25 cellular contexts compared by ENCODE assay signal in genomic region chr2:172439911-172440310, GRCh38. TPM values are rescaled to one million over a fixed set of nuclear protein-coding genes. Genes with fewer than 3 reads are reported as not detected.
A peak's percentile ranks its signal among the peaks of the same experiment; 100 is the strongest.
DNase-seq lines count a peak whose midpoint lies in the region; ATAC-seq and TF ChIP-seq lines count a peak whose summit lies in the region.
"Had no signal": no experiment of that assay in that cellular context is flagged by ENCODE, and none has a peak within 500 bp of the region (broad histone marks: within the 10 kb centered on the region; RNA-seq: fewer than 3 reads in every experiment).

No MANE protein-coding gene starts in this region.

- H3K79me1 ChIP-seq in H9 (ENCODE audit: insufficient read depth, low read depth, low read length, poor library complexity, severe bottlenecking), result peaks cover 10% of the 10 kb centered on the region

- DNase-seq in GM23338 (ENCODE audit: low spot score) (no peak), Peyer's patch (no peak), smooth muscle cell (lab: John Stamatoyannopoulos, UW; ENCODE audit: unreplicated experiment) (no peak), Calu3 (no peak), H9 (no peak), aorta (no peak)
- DNase-seq: activated CD4-positive, alpha-beta T cell treated with anti-CD3 and anti-CD28 coated beads, Interleukin-2, amount 50 U/mL, for 1 hour; activated CD8-positive, alpha-beta memory T cell treated with anti-CD3 and anti-CD28 coated beads, Interleukin-2, amount 50 U/mL, for 48 hours; activated effector memory CD4-positive, alpha-beta T cell treated with anti-CD3 and anti-CD28 coated beads, Interleukin-2, amount 50 U/mL, for 16 hours; adrenal gland; AML-193; kidney glomerular epithelial cell; MG63; NCI-H1417 treated with DMSO at 0.1 percent for 48 hours; NCI-H510A treated with DMSO at 0.1 percent for 48 hours; nephron progenitor cell; right lobe of liver; SHP77 had no signal

- no peak overlapping the region for H2BK12ac ChIP-seq in H9 (ENCODE audit: insufficient read length, low read depth, low read length)

- H3K9me2 ChIP-seq in GM23338 (ENCODE audit: insufficient read depth), result peaks cover 11% of the 10 kb centered on the region

- H4K20me1 ChIP-seq in GM23338 (replicated peaks; ENCODE audit: insufficient read depth) (peaks cover 26% of the 10 kb centered on the region), smooth muscle cell (ENCODE audit: low read depth) (no peaks in the 10 kb centered on the region), H9 (ENCODE audit: control insufficient read depth, insufficient read depth, insufficient read length) (no peaks in the 10 kb centered on the region)

- H3K27me3 ChIP-seq in GM23338 (ENCODE audit: insufficient read depth) (no peaks in the 10 kb centered on the region), Peyer's patch (no peaks in the 10 kb centered on the region), esophagus (ENCODE audit: control insufficient read depth in 1 of 2, insufficient read depth in 2 of 2, low read length in 2 of 2) (no peaks in the 10 kb centered on the region), smooth muscle cell (ENCODE audit: low read depth) (no peaks in the 10 kb centered on the region), H9 (ENCODE audit: insufficient read depth, low read length) (no peaks in the 10 kb centered on the region), aorta (ENCODE audit: control insufficient read depth in 1 of 2, insufficient read depth in 2 of 2, low read length in 1 of 2) (no peaks in the 10 kb centered on the region)
- H3K27me3 ChIP-seq: adrenal gland, cardiac muscle cell, MG63, right lobe of liver, tibial nerve had no signal

- no peak overlapping the region for H3K9ac ChIP-seq in smooth muscle cell (ENCODE audit: low read depth)
- no peak overlapping the region for H3K9ac ChIP-seq in H9 (ENCODE audit: extremely low read depth, insufficient read length, low read length)

- no peak overlapping the region for H3K18ac ChIP-seq in H9 (ENCODE audit: insufficient read length, low read depth, low read length)

- no peak overlapping the region for H4K91ac ChIP-seq in H9 (ENCODE audit: insufficient read length, low read depth, low read length)

- TF ChIP-seq CTCF in GM23338 (conservative IDR thresholded peaks at IDR 0.05; ENCODE audit: low read depth in 2 of 2), result no peak
- no peak for TF ChIP-seq CTCF in Peyer's patch (IDR thresholded peaks at IDR 0.05)
- TF ChIP-seq CTCF in smooth muscle cell (IDR thresholded peaks at IDR 0.05; ENCODE audit: borderline replicate concordance, insufficient read depth, poor library complexity, severe bottlenecking), result no peak
- no peak for TF ChIP-seq CTCF in Calu3 (IDR thresholded peaks at IDR 0.05; ENCODE audit: unreplicated experiment)
- TF ChIP-seq CTCF in H9 (conservative IDR thresholded peaks at IDR 0.05), result no peak

- no peak for TF ChIP-seq POLR2A in Peyer's patch (IDR thresholded peaks at IDR 0.05)

- no peak overlapping the region for H3K4ac ChIP-seq in H9 (ENCODE audit: low read depth, low read length)

- H3K4me1 ChIP-seq in GM23338 (ENCODE audit: insufficient read depth), result peaks cover 83% of the 10 kb centered on the region
- peaks cover 0 to 62% (median 9%) of the 10 kb centered on the region in 4 donors for H3K4me1 ChIP-seq in Peyer's patch
- H3K4me1 ChIP-seq in esophagus (ENCODE audit: control insufficient read depth in 2 of 2, insufficient read depth in 2 of 2, low read length in 1 of 2), result peaks cover 4 to 7% of the 10 kb centered on the region in 2 donors
- peaks cover 21% of the 10 kb centered on the region for H3K4me1 ChIP-seq in smooth muscle cell (ENCODE audit: low read depth)
- H3K4me1 ChIP-seq in H9 (ENCODE audit: insufficient read depth, low read length), result peaks cover 28% of the 10 kb centered on the region
- no peaks in the 10 kb centered on the region for H3K4me1 ChIP-seq in aorta (ENCODE audit: control insufficient read depth in 1 of 2, insufficient read depth in 2 of 2, low read length in 2 of 2)

- H3K23ac ChIP-seq in H9 (ENCODE audit: insufficient read length, low read depth, low read length), result no peak overlapping the region

- CTCF ChIA-PET in Calu3 (lab: Charles Lee), result interaction anchor here (0.7 to 5.9 kb wide), 3 partner anchors 10 to 45 kb away, joined by 4 to 106 read pairs (median 31); partner anchors contain the start of gene ITGA6

- no peaks in the 10 kb centered on the region for H3K9me3 Mint-ChIP-seq in GM23338
- no peaks in the 10 kb centered on the region for H3K9me3 Mint-ChIP-seq in Calu3 (ENCODE audit: low read depth, unreplicated experiment)
- no peaks in the 10 kb centered on the region for H3K9me3 Mint-ChIP-seq in H9
- H3K9me3 Mint-ChIP-seq: IgD-negative memory B cell; memory B cell; nephron progenitor cell; T-helper 1 cell treated with Interleukin-12 subunit alpha and Interleukin-12 subunit beta and Interleukin-4 antibody, amounts not matched to agents 30 μg/mL and 1 μg/mL, for 36 hours had no signal

- no TSS peak for BruUV-seq in Calu3 (replicated peaks; lab: Mats Ljungman, UMichigan)

- H3K79me2 ChIP-seq in GM23338 (replicated peaks; ENCODE audit: insufficient read depth) (peaks cover 99% of the 10 kb centered on the region), smooth muscle cell (ENCODE audit: low read depth) (peaks cover 19% of the 10 kb centered on the region), H9 (ENCODE audit: insufficient read depth, low read length) (peaks cover 37% of the 10 kb centered on the region; the same call in 1 of the 2 replicates)

- no peak overlapping the region for H4K5ac ChIP-seq in H9 (ENCODE audit: insufficient read length, low read depth, low read length)

- intact Hi-C loops in Calu3 (cut with micrococcal nuclease; ENCODE audit: unreplicated experiment) (no loop called here), aorta (cut with DNase I) (no loop called here)

- H2BK15ac ChIP-seq in H9 (ENCODE audit: low read depth, low read length), result no peak overlapping the region

- no peak overlapping the region for H2BK120ac ChIP-seq in H9 (ENCODE audit: low read depth, low read length, poor library complexity, severe bottlenecking)

- no peak overlapping the region for H3K4me3 Mint-ChIP-seq in GM23338
- no peak overlapping the region for H3K4me3 Mint-ChIP-seq in Calu3 (ENCODE audit: low read depth, unreplicated experiment)
- H3K4me3 Mint-ChIP-seq in H9, result no peak overlapping the region
- H3K4me3 Mint-ChIP-seq: IgD-negative memory B cell; memory B cell; nephron progenitor cell; T-helper 1 cell treated with Interleukin-12 subunit alpha and Interleukin-12 subunit beta and Interleukin-4 antibody, amounts not matched to agents 30 μg/mL and 1 μg/mL, for 36 hours had no signal

- H3K23me2 ChIP-seq in H9 (ENCODE audit: insufficient read length, low read depth, low read length, poor library complexity, severe bottlenecking), result no peaks in the 10 kb centered on the region

- H3K56ac ChIP-seq in H9 (ENCODE audit: insufficient read length, low read depth, low read length), result no peak overlapping the region

- H2BK5ac ChIP-seq in H9 (ENCODE audit: insufficient read length, low read length), result no peak overlapping the region

- H3F3A ChIP-seq in GM23338 (replicated peaks; ENCODE audit: low read depth) (no peaks in the 10 kb centered on the region), smooth muscle cell (ENCODE audit: low read depth) (peaks cover 3% of the 10 kb centered on the region)

- WGBS in esophagus, 2 donors, result 52 to 70% methylated on average over 1 of the region's 1 CpG
- WGBS in smooth muscle cell (ENCODE audit: low lambda C conversion rate), result 81% methylated on average over 1 of the region's 1 CpG
- WGBS in H9 (ENCODE audit: extremely low coverage, insufficient read length, low lambda C conversion rate), result no CpG with 5 or more reads among the region's 1 CpG
- 94 to 95% methylated on average over 1 of the region's 1 CpG for WGBS in aorta, 2 donors

- no peak for ATAC-seq in GM23338
- ATAC-seq in aorta (ENCODE audit: low FRiP score), result no peak
- ATAC-seq: right lobe of liver had no signal

- no peak overlapping the region for H3T11ph ChIP-seq in H9 (ENCODE audit: low read length)

- no peak overlapping the region for H3K27ac Mint-ChIP-seq in GM23338
- no peak overlapping the region for H3K27ac Mint-ChIP-seq in Calu3 (ENCODE audit: unreplicated experiment)
- no peak overlapping the region for H3K27ac Mint-ChIP-seq in H9
- H3K27ac Mint-ChIP-seq: IgD-negative memory B cell; memory B cell; nephron progenitor cell; T-helper 1 cell treated with Interleukin-12 subunit alpha and Interleukin-12 subunit beta and Interleukin-4 antibody, amounts not matched to agents 30 μg/mL and 1 μg/mL, for 36 hours had no signal

- peaks cover 10% of the 10 kb centered on the region; the same call in 1 of the 3 replicates for H3K36me3 Mint-ChIP-seq in GM23338 (ENCODE audit: low read depth)
- peaks cover 54% of the 10 kb centered on the region for H3K36me3 Mint-ChIP-seq in Calu3 (ENCODE audit: insufficient read depth, unreplicated experiment)
- H3K36me3 Mint-ChIP-seq in H9 (ENCODE audit: insufficient read depth in 1 of 3, low read depth in 3 of 3), result peaks cover 12 to 20% (median 16%) of the 10 kb centered on the region in 3 experiments; a peak in 6 of 7 replicates
- H3K36me3 Mint-ChIP-seq: IgD-negative memory B cell, memory B cell had no signal

- H3K4me2 ChIP-seq in GM23338, result peak overlapping the region; percentile 24; the same call in 1 of the 2 replicates
- no peak overlapping the region for H3K4me2 ChIP-seq in smooth muscle cell
- H3K4me2 ChIP-seq in H9 (ENCODE audit: insufficient read depth, insufficient read length, low read length), result no peak overlapping the region

- H3K27me3 Mint-ChIP-seq in GM23338 (ENCODE audit: insufficient read depth, low read depth, poor library complexity) (no peaks in the 10 kb centered on the region), Calu3 (ENCODE audit: unreplicated experiment) (no peaks in the 10 kb centered on the region), H9 (ENCODE audit: low read depth) (no peaks in the 10 kb centered on the region)

- no peak overlapping the region for H2AK5ac ChIP-seq in H9 (ENCODE audit: insufficient read length, low read length)

- H3K36me3 ChIP-seq in GM23338 (ENCODE audit: insufficient read depth) (no peaks in the 10 kb centered on the region), Peyer's patch (no peaks in the 10 kb centered on the region), esophagus (ENCODE audit: control insufficient read depth in 2 of 2, insufficient read depth in 2 of 2, low read length in 1 of 2) (no peaks in the 10 kb centered on the region), smooth muscle cell (ENCODE audit: low read depth) (no peaks in the 10 kb centered on the region), aorta (ENCODE audit: control insufficient read depth in 1 of 2, insufficient read depth in 2 of 2, low read length in 1 of 2) (no peaks in the 10 kb centered on the region)
- H3K36me3 ChIP-seq: adrenal gland, cardiac muscle cell, MG63, right lobe of liver, tibial nerve had no signal

- H3K14ac ChIP-seq in H9 (ENCODE audit: insufficient read depth, low read length), result no peak overlapping the region

- H3K27ac ChIP-seq in GM23338 (ENCODE audit: low read depth) (no peak overlapping the region), Peyer's patch (peak overlapping the region in 3 of 4 donors; percentile 75 to 85 (median 84)), esophagus (ENCODE audit: low read depth in 2 of 2, low read length in 1 of 2) (peak overlapping the region; percentile 57 to 86), smooth muscle cell (ENCODE audit: low read depth) (peak overlapping the region; percentile 91), H9 (ENCODE audit: insufficient read length, low read depth, low read length) (no peak overlapping the region), aorta (ENCODE audit: low read depth in 1 of 2, low read length in 2 of 2) (no peak overlapping the region)
- H3K27ac ChIP-seq: cardiac muscle cell, HL-60, right lobe of liver had no signal

- H3K9me3 ChIP-seq in Peyer's patch (no peaks in the 10 kb centered on the region), esophagus (ENCODE audit: control insufficient read depth in 2 of 2, insufficient read depth in 1 of 2, low read depth in 1 of 2, low read length in 1 of 2) (no peaks in the 10 kb centered on the region), smooth muscle cell (replicated peaks; ENCODE audit: low read depth) (no peaks in the 10 kb centered on the region), H9 (ENCODE audit: control insufficient read depth, low read depth, low read length) (no peaks in the 10 kb centered on the region), aorta (ENCODE audit: control insufficient read depth, low read length) (no peaks in the 10 kb centered on the region)
- H3K9me3 ChIP-seq: adrenal gland, MG63, right lobe of liver, tibial nerve had no signal

- no peak overlapping the region for H4K8ac ChIP-seq in H9 (replicated peaks; ENCODE audit: insufficient read length, low read depth, low read length)

- H3K4me3 ChIP-seq in GM23338 (no peak overlapping the region), Peyer's patch (no peak overlapping the region), esophagus (ENCODE audit: low read depth in 1 of 2, low read length in 2 of 2) (no peak overlapping the region), smooth muscle cell (no peak overlapping the region), aorta (ENCODE audit: low read length in 2 of 2) (no peak overlapping the region)
- H3K4me3 ChIP-seq: adrenal gland, cardiac muscle cell, MG63, right lobe of liver, tibial nerve had no signal

- H3K4me1 Mint-ChIP-seq in GM23338, result peaks cover 55% of the 10 kb centered on the region
- peaks cover 24% of the 10 kb centered on the region for H3K4me1 Mint-ChIP-seq in Calu3 (ENCODE audit: low read depth, unreplicated experiment)
- H3K4me1 Mint-ChIP-seq in H9, result peaks cover 47 to 56% of the 10 kb centered on the region in 2 experiments

- H2AFZ ChIP-seq in GM23338 (no peak overlapping the region), smooth muscle cell (ENCODE audit: low read depth) (no peak overlapping the region), H9 (ENCODE audit: low read length) (no peak overlapping the region)

- H2BK20ac ChIP-seq in H9 (ENCODE audit: low read depth, low read length, poor library complexity, severe bottlenecking), result no peak overlapping the region

RNA-seq across cellular contexts. Expression of gene ITGA6, which starts 12.5 kb away (rescaled TPM):
- total RNA-seq in GM23338 (2014; rRNA removed; shearing (Covaris generic)), result 124 and 129 TPM in 2 replicates
- 28.6 and 32.9 TPM in 2 replicates for polyA plus RNA-seq in GM23338 (2016; fragmentation: Nextera tagmentation; extraction: Ambion mirVana)
- 100 to 1,000 TPM; 201 to 357 (median 225) TPM for total RNA-seq in Peyer's patch
- polyA plus RNA-seq in esophagus, result 10 to 100 TPM in 1 of 2 donors, 1 to 10 TPM in 1; 9.9 to 18.5 TPM
- 188 and 198 TPM in 2 replicates for total RNA-seq in smooth muscle cell
- 11.8 and 54.7 TPM in 2 replicates for polyA plus RNA-seq in smooth muscle cell
- total RNA-seq in Calu3 (2022), result 242 and 270 TPM in 2 replicates
- total RNA-seq in H9 (2021), result 78.3 and 78.9 TPM in 2 replicates
- 10 to 100 TPM; 49.0 to 67.6 TPM for total RNA-seq in aorta
- polyA plus RNA-seq in aorta, result 1 to 10 TPM in 1 of 2 donors, under 1 TPM in 1; 0.46 to 4.0 TPM

Comparison
In these comparisons a context has a peak if more than half of its experiments do, and no peak if none do; other contexts are left out.
1. H3K27ac ChIP-seq: peak in Peyer's patch (3 of 4), esophagus (2 of 2) and smooth muscle cell (single experiment); none in GM23338 (single experiment), H9 (single experiment) and aorta (0 of 2).